16 cellular contexts compared by ENCODE assay signal in genomic region chr1:7267493-7267892, GRCh38.
DNase-seq lines count a peak whose midpoint lies in the region; ATAC-seq and TF ChIP-seq lines count a peak whose summit lies in the region.
"Had no signal": no experiment of that assay in that cellular context is flagged by ENCODE, and none has a peak within 500 bp of the region (broad histone marks: within the 10 kb centered on the region; RNA-seq: fewer than 3 reads in every experiment).

No MANE protein-coding gene starts in this region.

- no peaks in the 10 kb centered on the region for H4K20me1 ChIP-seq in GM23248 (ENCODE audit: insufficient read depth)

- H3F3A ChIP-seq in GM23248 (ENCODE audit: insufficient read depth), result peaks cover 12% of the 10 kb centered on the region; the same call in 1 of the 2 replicates

- no peak overlapping the region for H3K4me3 ChIP-seq in GM23248
- H3K4me3 ChIP-seq in fibroblast of mammary gland (ENCODE audit: control insufficient read depth, low read depth, low read length), result no peak overlapping the region
- H3K4me3 ChIP-seq in retinal pigment epithelial cell (ENCODE audit: low read length), result no peak overlapping the region
- H3K4me3 ChIP-seq: HAP-1, sigmoid colon had no signal

- no peak overlapping the region for H3K4me2 ChIP-seq in GM23248 (ENCODE audit: unreplicated experiment)

- no peaks in the 10 kb centered on the region for H3K9me3 ChIP-seq in GM23248 (ENCODE audit: low read depth)

- peak; percentile 42 for DNase-seq in GM23248
- peak; percentile 92 for DNase-seq in RPMI7951 (ENCODE audit: low read depth)
- DNase-seq in fibroblast of mammary gland (ENCODE audit: low read depth), result peak; percentile 80
- DNase-seq in retinal pigment epithelial cell (ENCODE audit: low read depth), result peak; percentile 76
- DNase-seq in nucleus accumbens (lab: John Stamatoyannopoulos, UW), result no peak
- no peak for DNase-seq in NCI-H526 (lab: John Stamatoyannopoulos, UW)
- DNase-seq: activated CD4-positive, alpha-beta memory T cell treated with anti-CD3 and anti-CD28 coated beads, Interleukin-2, amount 10 ng/mL, durations not matched to agents 7 days and 5 days; anterior cingulate cortex; left cardiac atrium; naive thymus-derived CD4-positive, alpha-beta T cell; NCI-H2227 treated with DMSO at 0.1 percent for 48 hours; sigmoid colon; stimulated activated naive CD8-positive, alpha-beta T cell treated with anti-CD3 and anti-CD28 coated beads, Interleukin-15, amount 100 ng/mL, for 72 hours had no signal

- TF ChIP-seq CTCF in fibroblast of mammary gland (conservative IDR thresholded peaks at IDR 0.05; ENCODE audit: control insufficient read depth, insufficient read depth, low read depth, low read length) (no peak), retinal pigment epithelial cell (conservative IDR thresholded peaks at IDR 0.05; ENCODE audit: low read depth, low read length) (no peak)

- no peaks in the 10 kb centered on the region for H3K9me2 ChIP-seq in GM23248 (ENCODE audit: insufficient read depth)

- no peaks in the 10 kb centered on the region for H3K36me3 ChIP-seq in GM23248 (ENCODE audit: low read depth)
- H3K36me3 ChIP-seq: HAP-1, sigmoid colon had no signal

- H3K27ac ChIP-seq in GM23248, result no peak overlapping the region
- H3K27ac ChIP-seq: sigmoid colon had no signal

- H3K79me2 ChIP-seq in GM23248 (ENCODE audit: insufficient read depth), result no peaks in the 10 kb centered on the region

- ATAC-seq in GM19351 (IDR thresholded peaks at IDR 0.05; ENCODE audit: unreplicated experiment) (no peak), GM21515 (IDR thresholded peaks at IDR 0.05; ENCODE audit: unreplicated experiment) (no peak)
- ATAC-seq: left cardiac atrium; naive thymus-derived CD4-positive, alpha-beta T cell; stimulated activated naive CD8-positive, alpha-beta T cell treated with anti-CD3 and anti-CD28 coated beads, Interleukin-15, amount 100 ng/mL, for 72 hours had no signal

- no peak overlapping the region for H3K9ac ChIP-seq in GM23248

- H3K27me3 ChIP-seq in GM23248 (replicated peaks; ENCODE audit: insufficient read depth), result no peaks in the 10 kb centered on the region
- H3K27me3 ChIP-seq: sigmoid colon had no signal

- no peak overlapping the region for H2AFZ ChIP-seq in GM23248

- peaks cover 12% of the 10 kb centered on the region for H3K4me1 ChIP-seq in GM23248 (ENCODE audit: insufficient read depth)

- in situ Hi-C loops in GM23248 (cut with MboI), result no loop called here

Comparison
In these comparisons a context has a peak if more than half of its experiments do, and no peak if none do; other contexts are left out.
1. DNase-seq: peak in GM23248 (single experiment), RPMI7951 (single experiment), fibroblast of mammary gland (single experiment) and retinal pigment epithelial cell (single experiment); none in nucleus accumbens (0 of 56) and NCI-H526 (0 of 2).